Comparison of ENCODE assay signal across 8 cellular contexts in the genomic region with DNA sequence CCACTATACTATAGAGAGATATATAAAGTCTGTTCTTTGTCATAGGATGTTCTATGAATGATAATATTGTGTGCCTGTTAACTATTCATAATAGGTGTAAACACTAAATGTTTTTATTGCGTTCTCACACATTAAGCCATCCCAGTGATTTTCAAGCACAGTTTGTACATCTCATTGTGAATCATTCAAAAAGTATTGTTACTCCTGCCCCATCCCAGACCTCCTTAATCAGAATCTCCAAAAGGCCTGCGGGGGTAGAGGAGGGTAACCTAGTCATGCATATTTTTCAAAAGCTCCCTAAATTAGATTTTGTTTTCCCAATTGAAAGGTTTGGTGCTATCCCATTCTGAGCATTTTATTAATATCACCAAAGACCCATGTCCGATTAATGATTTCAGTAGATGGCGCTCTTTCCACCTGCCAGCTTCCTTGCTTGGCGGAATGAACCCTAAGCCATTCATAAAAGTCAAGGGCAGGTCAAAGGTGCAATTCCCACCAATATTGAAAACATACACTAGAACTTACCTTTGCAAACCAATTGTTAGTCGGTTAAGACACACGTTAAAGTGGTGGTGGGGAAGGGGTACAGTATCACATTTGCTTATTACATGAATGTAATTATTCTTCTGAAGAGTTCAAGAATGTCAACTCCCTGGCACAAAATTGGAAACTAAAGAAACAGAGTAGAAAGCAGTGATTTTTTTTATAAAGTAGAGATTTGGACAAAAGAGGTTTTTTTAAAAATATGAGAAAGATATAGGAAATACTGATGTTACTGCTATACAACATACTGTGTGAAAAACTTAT. TPM values are rescaled to one million over a fixed set of nuclear protein-coding genes. Genes with fewer than 3 reads are reported as not detected.
DNase-seq lines count a peak whose midpoint lies in the region; ATAC-seq, FAIRE-seq and TF ChIP-seq lines count a peak whose summit lies in the region.

No MANE protein-coding gene starts in this region.

- no peak overlapping the region for H3K4me2 ChIP-seq in astrocyte (ENCODE audit: low read length)

- H3K4me3 Mint-ChIP-seq in activated T-cell treated with anti-CD3 and anti-CD28 coated beads, Interleukin-2, amount 50 U/mL, for 24 hours, result no peak overlapping the region
- no peak overlapping the region for H3K4me3 Mint-ChIP-seq in astrocyte (ENCODE audit: unreplicated experiment)
- H3K4me3 Mint-ChIP-seq in immature natural killer cell, result no peak overlapping the region

- DNase-seq in activated T-cell treated with anti-CD3 and anti-CD28 coated beads for 1 hour (ENCODE audit: low read depth) (peak; percentile 16), NCI-H526 treated with DMSO at 0.1 percent for 48 hours (lab: John Stamatoyannopoulos, UW) (peak; percentile 17), astrocyte (ENCODE audit: low read depth) (no peak), immature natural killer cell (peak; percentile 54 to 62 (median 55)), HuH-7.5 (ENCODE audit: low spot score) (no peak)
- no peak for DNase-seq in activated T-cell treated with anti-CD3 and anti-CD28 coated beads, Interleukin-2, amount 50 U/mL, for 24 hours
- peak; percentile 41 for DNase-seq in stimulated activated CD8-positive, alpha-beta memory T cell treated with anti-CD3 and anti-CD28 coated beads, Interleukin-4, amount 100 ng/mL, for 48 hours

- no peak overlapping the region for H3K27ac Mint-ChIP-seq in activated T-cell treated with anti-CD3 and anti-CD28 coated beads, Interleukin-2, amount 50 U/mL, for 24 hours
- H3K27ac Mint-ChIP-seq in astrocyte (ENCODE audit: unreplicated experiment), result no peak overlapping the region
- H3K27ac Mint-ChIP-seq in immature natural killer cell, result no peak overlapping the region

- no peaks in the 10 kb centered on the region for H3K27me3 Mint-ChIP-seq in activated T-cell treated with anti-CD3 and anti-CD28 coated beads, Interleukin-2, amount 50 U/mL, for 24 hours
- no peaks in the 10 kb centered on the region for H3K27me3 Mint-ChIP-seq in astrocyte (ENCODE audit: low read depth, unreplicated experiment)
- peaks cover 0 to 4% (median under 1%) of the 10 kb centered on the region in 3 donors for H3K27me3 Mint-ChIP-seq in immature natural killer cell (ENCODE audit: low read depth in 3 of 3)

- no peaks in the 10 kb centered on the region for H3K9me3 ChIP-seq in astrocyte (ENCODE audit: insufficient read depth, low read depth, low read length)

- no peaks in the 10 kb centered on the region for H3K79me2 ChIP-seq in astrocyte (ENCODE audit: insufficient read depth, low read length)

- peak; percentile 49 for TF ChIP-seq CTCF in astrocyte (IDR thresholded peaks at IDR 0.05; ENCODE audit: insufficient read depth, low read depth, low read length)

- H3K27me3 ChIP-seq in astrocyte (ENCODE audit: insufficient read depth, low read length), result no peaks in the 10 kb centered on the region

- H3K4me1 Mint-ChIP-seq in activated T-cell treated with anti-CD3 and anti-CD28 coated beads, Interleukin-2, amount 50 U/mL, for 24 hours (ENCODE audit: low read depth), result peaks cover 45% of the 10 kb centered on the region
- H3K4me1 Mint-ChIP-seq in astrocyte (ENCODE audit: low read depth, unreplicated experiment) (peaks cover 7% of the 10 kb centered on the region), immature natural killer cell (peaks cover 8 to 9% of the 10 kb centered on the region in 2 donors)

- peaks cover 4% of the 10 kb centered on the region for H3K4me1 ChIP-seq in astrocyte (ENCODE audit: insufficient read depth, low read length)

- H3K27ac ChIP-seq in astrocyte (ENCODE audit: low read depth, low read length), result no peak overlapping the region

- H3K9me3 Mint-ChIP-seq in activated T-cell treated with anti-CD3 and anti-CD28 coated beads, Interleukin-2, amount 50 U/mL, for 24 hours, result no peaks in the 10 kb centered on the region
- H3K9me3 Mint-ChIP-seq in astrocyte (ENCODE audit: unreplicated experiment) (no peaks in the 10 kb centered on the region), immature natural killer cell (no peaks in the 10 kb centered on the region)

- no peaks in the 10 kb centered on the region for H3K36me3 ChIP-seq in astrocyte (ENCODE audit: insufficient read depth, low read length)

- H3K36me3 Mint-ChIP-seq in activated T-cell treated with anti-CD3 and anti-CD28 coated beads, Interleukin-2, amount 50 U/mL, for 24 hours (ENCODE audit: low read depth), result peaks cover 2% of the 10 kb centered on the region
- no peaks in the 10 kb centered on the region for H3K36me3 Mint-ChIP-seq in astrocyte (ENCODE audit: low read depth, unreplicated experiment)
- no peaks in the 10 kb centered on the region for H3K36me3 Mint-ChIP-seq in immature natural killer cell

- no peak overlapping the region for H2AFZ ChIP-seq in astrocyte (ENCODE audit: low read depth, low read length)

- no peak for FAIRE-seq in astrocyte (lab: Jason Lieb, UNC)

- no peak overlapping the region for H3K4me3 ChIP-seq in astrocyte (ENCODE audit: insufficient read depth, low read depth, low read length)

- no peak for ATAC-seq in GM18858 (IDR thresholded peaks at IDR 0.05; ENCODE audit: unreplicated experiment)

- no peak overlapping the region for H3K9ac ChIP-seq in astrocyte (ENCODE audit: low read length)

- H4K20me1 ChIP-seq in astrocyte (ENCODE audit: insufficient read depth, low read length), result no peaks in the 10 kb centered on the region

RNA-seq across cellular contexts. Expression of a gene that starts 5.8 kb away (rescaled TPM):
- total RNA-seq in astrocyte, result 15.7 and 16.9 TPM in 2 replicates
- polyA plus RNA-seq in immature natural killer cell, result 10 to 100 TPM; 12.3 to 36.2 (median 15.9) TPM

Comparison
In these comparisons a context has a peak if more than half of its experiments do, and no peak if none do; other contexts are left out.
1. DNase-seq: peak in activated T-cell treated with anti-CD3 and anti-CD28 coated beads for 1 hour (single experiment), NCI-H526 treated with DMSO at 0.1 percent for 48 hours (single experiment), immature natural killer cell (3 of 3) and stimulated activated CD8-positive, alpha-beta memory T cell treated with anti-CD3 and anti-CD28 coated beads, Interleukin-4, amount 100 ng/mL, for 48 hours (single experiment); none in activated T-cell treated with anti-CD3 and anti-CD28 coated beads, Interleukin-2, amount 50 U/mL, for 24 hours (single experiment), astrocyte (single experiment) and HuH-7.5 (single experiment).